Comparison of ENCODE assay signal across 12 cellular contexts in the genomic region with DNA sequence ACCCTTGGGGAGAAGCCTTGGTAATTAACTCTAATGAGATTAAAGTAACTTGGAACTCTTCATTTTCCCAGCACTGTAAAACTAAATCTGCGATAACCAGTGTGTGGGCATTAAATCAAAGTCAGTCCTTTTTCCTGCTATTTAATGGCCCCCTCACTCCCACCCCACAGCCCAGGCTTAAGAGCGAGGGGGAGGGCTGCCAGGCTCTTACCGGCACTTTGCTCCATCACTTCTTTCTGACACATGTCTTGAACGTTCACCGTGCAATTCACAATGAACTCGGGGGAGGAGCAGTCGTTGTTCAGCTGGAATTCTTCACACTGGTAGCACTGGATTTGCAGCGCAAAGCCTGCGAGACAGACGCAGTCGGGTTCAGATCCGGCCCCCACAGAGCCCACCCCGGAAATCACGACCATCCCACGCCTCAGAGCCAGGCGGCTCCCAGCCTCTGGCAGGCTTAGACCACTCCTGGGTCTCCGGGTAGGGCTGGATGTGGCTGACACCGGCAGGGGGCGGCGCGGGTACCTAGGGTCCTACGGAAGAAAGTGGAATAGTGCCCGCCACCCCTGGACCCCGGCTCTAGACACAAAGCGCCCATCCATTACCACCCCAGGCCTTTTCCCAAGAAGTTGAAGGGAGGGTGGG. TPM values are rescaled to one million over a fixed set of nuclear protein-coding genes. Genes with fewer than 3 reads are reported as not detected.
DNase-seq lines count a peak whose midpoint lies in the region; ATAC-seq, FAIRE-seq and TF ChIP-seq lines count a peak whose summit lies in the region.
"Had no signal": no experiment of that assay in that cellular context is flagged by ENCODE, and none has a peak within 500 bp of the region (broad histone marks: within the 10 kb centered on the region; RNA-seq: fewer than 3 reads in every experiment).

No MANE protein-coding gene starts in this region.

- FAIRE-seq in pancreas (lab: Jason Lieb, UNC) (no peak), GM19239 (lab: Jason Lieb, UNC) (no peak)

- H3K4me1 ChIP-seq in pancreas (peaks cover 0 to 4% (median 0%) of the 10 kb centered on the region in 3 donors), gastrocnemius medialis (peaks cover 0 to 8% of the 10 kb centered on the region in 2 donors)

- in situ Hi-C loops in gastrocnemius medialis (cut with MboI; ENCODE audit: low sequenced_read_pairs in 4 of 4): no loop called here

- TF ChIP-seq POLR2A in gastrocnemius medialis (IDR thresholded peaks at IDR 0.05): no peak

- WGBS in pancreas, 2 donors: 7% methylated on average over 24 to 25 of the region's 25 CpGs

- H3K27me3 ChIP-seq in pancreas (peaks cover 0 to 7% (median 0%) of the 10 kb centered on the region in 4 donors), gastrocnemius medialis (peaks cover 28 to 44% (median 37%) of the 10 kb centered on the region in 3 donors)
- H3K27me3 ChIP-seq: SJSA1 had no signal

- DNase-seq in NCI-H2227 treated with DMSO at 0.1 percent for 48 hours (lab: John Stamatoyannopoulos, UW) (peak; percentile 91), epithelial cell of proximal tubule (ENCODE audit: low read depth) (no peak), pancreas (peak in 4 of 6 donors; percentile 15 to 63 (median 34)), NCI-H446 (lab: John Stamatoyannopoulos, UW) (no peak), COR-L47 (lab: John Stamatoyannopoulos, UW) (no peak), gastrocnemius medialis (no peak), GM19239 (ENCODE audit: insufficient read length, low spot score) (no peak)

- H3K4me3 ChIP-seq in epithelial cell of proximal tubule (ENCODE audit: low read depth, low read length) (peak overlapping the region; percentile 69), pancreas (peak overlapping the region in 2 of 4 donors; percentile 43 to 68), gastrocnemius medialis (no peak overlapping the region)
- H3K4me3 ChIP-seq: GM23248 had no signal

- TF ChIP-seq CTCF in GM12872 (IDR thresholded peaks at IDR 0.05; ENCODE audit: insufficient read depth, low read depth, low read length): peak; percentile 20; the same call in 1 of the 3 replicates
- peak; percentile 58 for TF ChIP-seq CTCF in epithelial cell of proximal tubule (conservative IDR thresholded peaks at IDR 0.05; ENCODE audit: low read depth, low read length)
- TF ChIP-seq CTCF in pancreas (IDR thresholded peaks at IDR 0.05): no peak
- TF ChIP-seq CTCF in gastrocnemius medialis (IDR thresholded peaks at IDR 0.05 in 4 of 5, conservative IDR thresholded peaks at IDR 0.05 in 1 of 5): no peak

- H3K36me3 ChIP-seq in pancreas (no peaks in the 10 kb centered on the region), gastrocnemius medialis (no peaks in the 10 kb centered on the region)
- H3K36me3 ChIP-seq: neutrophil had no signal

- H3K27ac ChIP-seq in pancreas (no peak overlapping the region), gastrocnemius medialis (no peak overlapping the region)
- H3K27ac ChIP-seq: GM23248, neutrophil, SJSA1 had no signal

- intact Hi-C loops in pancreas (cut with DNase I) (no loop called here), gastrocnemius medialis (cut with DNase I; ENCODE audit: low total_unique reads) (no loop called here)

- ATAC-seq in pancreas (peak in 1 of 4 donors; percentile 17), gastrocnemius medialis (no peak)

- H3K9me3 ChIP-seq in pancreas (no peaks in the 10 kb centered on the region), gastrocnemius medialis (no peaks in the 10 kb centered on the region)
- H3K9me3 ChIP-seq: neutrophil, SJSA1 had no signal

RNA-seq across cellular contexts. Expression of a gene that starts 1.7 kb away (rescaled TPM):
- 45.3 and 84.3 TPM in 2 replicates for total RNA-seq in epithelial cell of proximal tubule
- 10 to 100 TPM in 2 of 6 donors, 1 to 10 TPM in 4; 1.1 to 20.5 (median 3.4) TPM for total RNA-seq in pancreas
- 1 to 10 TPM; 3.8 to 5.0 TPM for polyA plus RNA-seq in pancreas
- total RNA-seq in gastrocnemius medialis: under 1 TPM in 2 of 4 donors, not detected in 2; 0.24 to 0.34 TPM
- polyA plus RNA-seq: IgD-negative memory B cell had no signal

Comparison
In these comparisons a context has a peak if more than half of its experiments do, and no peak if none do; other contexts are left out.
1. CTCF ChIP-seq: peak in GM12872 (single experiment) and epithelial cell of proximal tubule (single experiment); none in pancreas (0 of 4) and gastrocnemius medialis (0 of 5).
2. DNase-seq: peak in NCI-H2227 treated with DMSO at 0.1 percent for 48 hours (single experiment) and pancreas (4 of 6); none in epithelial cell of proximal tubule (single experiment), NCI-H446 (0 of 2), COR-L47 (single experiment), gastrocnemius medialis (0 of 2) and GM19239 (single experiment).